ENCODE assay signal across 27 cellular contexts in genomic region chr6:5282191-5282623, GRCh38. TPM values are rescaled to one million over a fixed set of nuclear protein-coding genes. Genes with fewer than 3 reads are reported as not detected.
A peak's percentile ranks its signal among the peaks of the same experiment; 100 is the strongest.
DNase-seq lines count a peak whose midpoint lies in the region; ATAC-seq and TF ChIP-seq lines count a peak whose summit lies in the region.
"Had no signal": no experiment of that assay in that cellular context is flagged by ENCODE, and none has a peak within 500 bp of the region (broad histone marks: within the 10 kb centered on the region; RNA-seq: fewer than 3 reads in every experiment).

No MANE protein-coding gene starts in this region.

- H2BK5ac ChIP-seq in H9 (ENCODE audit: insufficient read length, low read length) (no peak overlapping the region), mesendoderm (ENCODE audit: low read length) (no peak overlapping the region)

- H3K23ac ChIP-seq in H9 (ENCODE audit: insufficient read length, low read depth, low read length) (no peak overlapping the region), mesendoderm (ENCODE audit: low read length) (no peak overlapping the region)

- intact Hi-C loops in activated CD4-positive, alpha-beta memory T cell treated with anti-CD3 and anti-CD28 coated beads for 36 hours (cut with micrococcal nuclease) = no loop called here

- no peaks in the 10 kb centered on the region for H3K27me3 Mint-ChIP-seq in H9 (ENCODE audit: low read depth)
- H3K27me3 Mint-ChIP-seq in activated CD4-positive, alpha-beta memory T cell treated with anti-CD3 and anti-CD28 coated beads for 36 hours = no peaks in the 10 kb centered on the region
- H3K27me3 Mint-ChIP-seq: activated naive CD4-positive, alpha-beta T cell treated with anti-CD3 and anti-CD28 coated beads, Interleukin-2, amount 10 ng/mL, durations not matched to agents 7 days and 5 days had no signal

- H3K9ac ChIP-seq in H9 (ENCODE audit: extremely low read depth, insufficient read length, low read length) = no peak overlapping the region
- H3K9ac ChIP-seq in mesendoderm (ENCODE audit: low read length) = no peak overlapping the region
- H3K9ac ChIP-seq: BLaER1 treated with 17β-estradiol and CSF1 and Interleukin-3, amounts not matched to agents 10 nM and 100 nM had no signal

- no peak overlapping the region for H3K56ac ChIP-seq in H9 (ENCODE audit: insufficient read length, low read depth, low read length)
- no peak overlapping the region for H3K56ac ChIP-seq in mesendoderm (ENCODE audit: low read length)

- no peak for ATAC-seq in HG03095 (IDR thresholded peaks at IDR 0.05; ENCODE audit: unreplicated experiment)
- ATAC-seq: left cardiac atrium, pancreas had no signal

- no peak overlapping the region for H2BK15ac ChIP-seq in H9 (ENCODE audit: low read depth, low read length)
- no peak overlapping the region for H2BK15ac ChIP-seq in mesendoderm (replicated peaks; ENCODE audit: low read depth)

- H3K36me3 Mint-ChIP-seq in H9 (ENCODE audit: insufficient read depth in 1 of 3, low read depth in 3 of 3) = no peaks in the 10 kb centered on the region
- peaks cover 6% of the 10 kb centered on the region for H3K36me3 Mint-ChIP-seq in activated CD4-positive, alpha-beta memory T cell treated with anti-CD3 and anti-CD28 coated beads for 36 hours

- H3K27me3 ChIP-seq in H9 (ENCODE audit: insufficient read depth, low read length) (no peaks in the 10 kb centered on the region), mesendoderm (ENCODE audit: insufficient read depth, low read length, poor library complexity) (no peaks in the 10 kb centered on the region)
- H3K27me3 ChIP-seq: BLaER1 treated with 17β-estradiol and CSF1 and Interleukin-3, amounts not matched to agents 10 nM and 100 nM; brain microvascular endothelial cell; pancreas; stomach; vagina had no signal

- CTCF ChIA-PET in activated CD4-positive, alpha-beta memory T cell treated with anti-CD3 and anti-CD28 coated beads for 36 hours (lab: Charles Lee) = no interaction called here

- no peak overlapping the region for H4K8ac ChIP-seq in H9 (replicated peaks; ENCODE audit: insufficient read length, low read depth, low read length)
- H4K8ac ChIP-seq in mesendoderm (ENCODE audit: low read depth, low read length) = no peak overlapping the region

- no peak for TF ChIP-seq CTCF in H9 (conservative IDR thresholded peaks at IDR 0.05)

- H3K9me3 Mint-ChIP-seq in H9 = no peaks in the 10 kb centered on the region
- H3K9me3 Mint-ChIP-seq in activated CD4-positive, alpha-beta memory T cell treated with anti-CD3 and anti-CD28 coated beads for 36 hours = no peaks in the 10 kb centered on the region
- H3K9me3 Mint-ChIP-seq: activated naive CD4-positive, alpha-beta T cell treated with anti-CD3 and anti-CD28 coated beads, Interleukin-2, amount 10 ng/mL, durations not matched to agents 7 days and 5 days; activated T-helper 1 cell treated with anti-CD3 and anti-CD28 coated beads, Interleukin-12 subunit alpha, Interleukin-12 subunit beta, Interleukin-2, Interleukin-4 antibody, amounts not matched to agents 30 ng/mL and 10 ng/mL and 1 ng/mL, durations not matched to agents 14 hours and 24 hours and 36 hours; T-helper 2 cell treated with Interferon-gamma antibody and Interleukin-4, amounts not matched to agents 5 μg/mL and 100 μg/mL, for 36 hours had no signal

- no peak overlapping the region for H3K4ac ChIP-seq in H9 (ENCODE audit: low read depth, low read length)
- no peak overlapping the region for H3K4ac ChIP-seq in mesendoderm (ENCODE audit: low read depth, low read length)

- H2BK20ac ChIP-seq in H9 (ENCODE audit: low read depth, low read length, poor library complexity, severe bottlenecking) = no peak overlapping the region

- H3K4me1 ChIP-seq in H9 (ENCODE audit: insufficient read depth, low read length) (peaks cover 2% of the 10 kb centered on the region; the same call in 1 of the 2 replicates), mesendoderm (ENCODE audit: control insufficient read depth, low read depth, low read length) (no peaks in the 10 kb centered on the region)
- H3K4me1 ChIP-seq: pancreas had no signal

- no peak overlapping the region; the same call in 1 of the 2 replicates for H3K14ac ChIP-seq in H9 (ENCODE audit: insufficient read depth, low read length)

- no peaks in the 10 kb centered on the region for H3K9me3 ChIP-seq in H9 (ENCODE audit: control insufficient read depth, low read depth, low read length)
- H3K9me3 ChIP-seq: BLaER1 treated with 17β-estradiol and CSF1 and Interleukin-3, amounts not matched to agents 10 nM and 100 nM; pancreas; stomach; vagina had no signal

- no peak overlapping the region for H2AFZ ChIP-seq in H9 (ENCODE audit: low read length)

- peaks cover 17 to 19% of the 10 kb centered on the region in 2 experiments for H3K4me1 Mint-ChIP-seq in H9
- peaks cover 72% of the 10 kb centered on the region for H3K4me1 Mint-ChIP-seq in activated CD4-positive, alpha-beta memory T cell treated with anti-CD3 and anti-CD28 coated beads for 36 hours (ENCODE audit: low read depth)

- H4K20me1 ChIP-seq in H9 (ENCODE audit: control insufficient read depth, insufficient read depth, insufficient read length) = no peaks in the 10 kb centered on the region

- H3K27ac Mint-ChIP-seq in H9 = peak overlapping the region in 2 of 3 experiments; percentile 10 to 74; a peak in 4 of 7 replicates
- H3K27ac Mint-ChIP-seq in activated CD4-positive, alpha-beta memory T cell treated with anti-CD3 and anti-CD28 coated beads for 36 hours = peak overlapping the region; percentile 32
- H3K27ac Mint-ChIP-seq: activated naive CD4-positive, alpha-beta T cell treated with anti-CD3 and anti-CD28 coated beads, Interleukin-2, amount 10 ng/mL, durations not matched to agents 7 days and 5 days; activated T-helper 1 cell treated with anti-CD3 and anti-CD28 coated beads, Interleukin-12 subunit alpha, Interleukin-12 subunit beta, Interleukin-2, Interleukin-4 antibody, amounts not matched to agents 30 ng/mL and 10 ng/mL and 1 ng/mL, durations not matched to agents 14 hours and 24 hours and 36 hours had no signal

- no peak overlapping the region for H4K91ac ChIP-seq in H9 (ENCODE audit: insufficient read length, low read depth, low read length)

- H3K79me2 ChIP-seq in H9 (ENCODE audit: insufficient read depth, low read length) (no peaks in the 10 kb centered on the region; the same call in 1 of the 2 replicates), mesendoderm (ENCODE audit: control insufficient read depth, insufficient read depth, low read length) (no peaks in the 10 kb centered on the region)

- WGBS in H9 (ENCODE audit: extremely low coverage, insufficient read length, low lambda C conversion rate) = no CpG with 5 or more reads among the region's 9 CpGs
- no CpG with 5 or more reads among the region's 9 CpGs for WGBS in mesendoderm (ENCODE audit: extremely low coverage, insufficient coverage, low lambda C conversion rate)

- H3K18ac ChIP-seq in H9 (ENCODE audit: insufficient read length, low read depth, low read length) (no peak overlapping the region), mesendoderm (ENCODE audit: low read length) (no peak overlapping the region)

- H3K36me3 ChIP-seq in mesendoderm (ENCODE audit: control insufficient read depth, insufficient read depth, low read length) = no peaks in the 10 kb centered on the region
- H3K36me3 ChIP-seq: brain microvascular endothelial cell, pancreas, stomach, vagina had no signal

- H2BK12ac ChIP-seq in H9 (ENCODE audit: insufficient read length, low read depth, low read length) = no peak overlapping the region

- H2AK5ac ChIP-seq in H9 (ENCODE audit: insufficient read length, low read length) (no peak overlapping the region), mesendoderm (ENCODE audit: low read length) (no peak overlapping the region)

- H4K5ac ChIP-seq in H9 (ENCODE audit: insufficient read length, low read depth, low read length) (no peak overlapping the region), mesendoderm (ENCODE audit: low read length) (no peak overlapping the region)

- no peak overlapping the region for H3K4me3 ChIP-seq in mesendoderm (ENCODE audit: low read length)
- H3K4me3 ChIP-seq: BLaER1 treated with 17β-estradiol and CSF1 and Interleukin-3, amounts not matched to agents 10 nM and 100 nM; pancreas; smooth muscle cell; stomach; vagina had no signal

- no peak overlapping the region for H3K4me2 ChIP-seq in H9 (ENCODE audit: insufficient read depth, insufficient read length, low read length)
- H3K4me2 ChIP-seq in mesendoderm (ENCODE audit: low read length) = no peak overlapping the region
- H3K4me2 ChIP-seq: BLaER1 treated with 17β-estradiol and CSF1 and Interleukin-3, amounts not matched to agents 10 nM and 100 nM; smooth muscle cell had no signal

- H3K4me3 Mint-ChIP-seq in H9 = no peak overlapping the region
- no peak overlapping the region for H3K4me3 Mint-ChIP-seq in activated CD4-positive, alpha-beta memory T cell treated with anti-CD3 and anti-CD28 coated beads for 36 hours
- H3K4me3 Mint-ChIP-seq: activated naive CD4-positive, alpha-beta T cell treated with anti-CD3 and anti-CD28 coated beads, Interleukin-2, amount 10 ng/mL, durations not matched to agents 7 days and 5 days; activated T-helper 1 cell treated with anti-CD3 and anti-CD28 coated beads, Interleukin-12 subunit alpha, Interleukin-12 subunit beta, Interleukin-2, Interleukin-4 antibody, amounts not matched to agents 30 ng/mL and 10 ng/mL and 1 ng/mL, durations not matched to agents 14 hours and 24 hours and 36 hours; T-helper 2 cell treated with Interferon-gamma antibody and Interleukin-4, amounts not matched to agents 5 μg/mL and 100 μg/mL, for 36 hours had no signal

- peaks cover 7% of the 10 kb centered on the region for H3K79me1 ChIP-seq in H9 (ENCODE audit: insufficient read depth, low read depth, low read length, poor library complexity, severe bottlenecking)
- H3K79me1 ChIP-seq in mesendoderm (ENCODE audit: low read length) = peaks cover 7% of the 10 kb centered on the region

- no peaks in the 10 kb centered on the region for H3K23me2 ChIP-seq in H9 (ENCODE audit: insufficient read length, low read depth, low read length, poor library complexity, severe bottlenecking)

- no peak overlapping the region for H3K27ac ChIP-seq in H9 (ENCODE audit: insufficient read length, low read depth, low read length)
- H3K27ac ChIP-seq in mesendoderm (ENCODE audit: low read depth, low read length) = no peak overlapping the region
- H3K27ac ChIP-seq: BLaER1 treated with 17β-estradiol and CSF1 and Interleukin-3, amounts not matched to agents 10 nM and 100 nM; brain microvascular endothelial cell; pancreas; stomach; vagina had no signal

- DNase-seq in CMK (ENCODE audit: low read depth) = peak; percentile 47
- no peak for DNase-seq in H9
- DNase-seq in activated CD4-positive, alpha-beta memory T cell treated with anti-CD3 and anti-CD28 coated beads for 36 hours = no peak
- peak; percentile 26 for DNase-seq in mesendoderm
- DNase-seq in effector CD8-positive, alpha-beta T cell (lab: John Stamatoyannopoulos, UW) = no peak
- no peak for DNase-seq in GDM1 (lab: John Stamatoyannopoulos, UW)
- DNase-seq: activated CD8-positive, alpha-beta memory T cell treated with anti-CD3 and anti-CD28 coated beads, Interleukin-2, amount 50 U/mL, for 48 hours; activated naive CD4-positive, alpha-beta T cell treated with anti-CD3 and anti-CD28 coated beads, Interleukin-2, amount 10 ng/mL, durations not matched to agents 7 days and 5 days; brain microvascular endothelial cell; cerebellar nuclear complex; dermis blood vessel endothelial cell; DMS153; foreskin melanocyte; IMR-90; left cardiac atrium; NCI-H2107; NCI-H345; NCI-H69; pancreas; SIG-M5; stomach had no signal

- POLR2A ChIA-PET in activated CD4-positive, alpha-beta memory T cell treated with anti-CD3 and anti-CD28 coated beads for 36 hours (lab: Charles Lee) = interaction anchor here (5.3 kb wide), 1 partner anchor 20 kb away, joined by 36 read pairs; no protein-coding TSS in a partner anchor

- no peak overlapping the region for H3T11ph ChIP-seq in H9 (ENCODE audit: low read length)

- no peak overlapping the region for H2BK120ac ChIP-seq in H9 (ENCODE audit: low read depth, low read length, poor library complexity, severe bottlenecking)
- no peak overlapping the region for H2BK120ac ChIP-seq in mesendoderm (ENCODE audit: low read depth, low read length)

RNA-seq across cellular contexts. Expression of gene FARS2, which starts 20.9 kb away (rescaled TPM):
- total RNA-seq in H9 (2021) = 8.5 and 9.4 TPM in 2 replicates
- 10 to 100 TPM; 22.7 to 23.7 TPM for total RNA-seq in activated CD4-positive, alpha-beta memory T cell treated with anti-CD3 and anti-CD28 coated beads for 36 hours
- polyA plus RNA-seq in mesendoderm (2013, experiment 1 of 2) = 11.7 TPM
- polyA plus RNA-seq in mesendoderm (2013, experiment 2 of 2) = 11.5 TPM

RNA-seq across cellular contexts. Expression of gene LYRM4, which starts 21.5 kb away (rescaled TPM):
- total RNA-seq in H9 (2021) = 42.6 and 44.3 TPM in 2 replicates
- 10 to 100 TPM; 50.6 to 53.6 TPM for total RNA-seq in activated CD4-positive, alpha-beta memory T cell treated with anti-CD3 and anti-CD28 coated beads for 36 hours
- polyA plus RNA-seq in mesendoderm (2013, experiment 1 of 2) = 40.5 TPM
- polyA plus RNA-seq in mesendoderm (2013, experiment 2 of 2) = 43.8 TPM

Comparison
In these comparisons a context has a peak if more than half of its experiments do, and no peak if none do; other contexts are left out.
1. DNase-seq: peak in CMK (single experiment) and mesendoderm (single experiment); none in H9 (single experiment), activated CD4-positive, alpha-beta memory T cell treated with anti-CD3 and anti-CD28 coated beads for 36 hours (single experiment), effector CD8-positive, alpha-beta T cell (single experiment) and GDM1 (single experiment).